ENCODE assay signal across 16 cellular contexts in the genomic region with DNA sequence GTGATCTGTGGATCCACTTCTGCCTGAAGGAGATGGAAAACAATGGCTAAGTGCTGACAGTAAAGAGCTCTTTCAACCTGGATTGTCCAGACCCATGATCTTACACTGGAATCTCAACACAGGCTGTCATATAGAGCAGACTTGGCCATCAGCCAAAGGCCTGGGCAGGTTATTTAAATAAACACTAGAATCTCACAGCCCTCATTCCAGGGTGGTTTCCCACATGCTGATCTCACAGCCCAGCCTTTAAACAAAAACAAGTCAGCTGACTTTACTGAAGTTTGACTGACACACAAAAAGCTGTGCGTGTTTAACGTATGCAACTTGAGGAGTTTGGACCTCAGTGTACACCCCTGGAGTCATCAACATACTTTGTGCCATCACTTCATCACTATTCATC. TPM values are rescaled to one million over a fixed set of nuclear protein-coding genes. Genes with fewer than 3 reads are reported as not detected.
DNase-seq lines count a peak whose midpoint lies in the region; ATAC-seq, FAIRE-seq and TF ChIP-seq lines count a peak whose summit lies in the region.
"Had no signal": no experiment of that assay in that cellular context is flagged by ENCODE, and none has a peak within 500 bp of the region (broad histone marks: within the 10 kb centered on the region; RNA-seq: fewer than 3 reads in every experiment).

No MANE protein-coding gene starts in this region.

- intact Hi-C loops in pancreas (cut with DNase I): no loop called here
- intact Hi-C loops in Caco-2 (cut with micrococcal nuclease; ENCODE audit: unreplicated experiment): no loop called here

- no peaks in the 10 kb centered on the region for H3K4me1 Mint-ChIP-seq in Caco-2 (ENCODE audit: low read depth, unreplicated experiment)

- WGBS in pancreas, 2 donors: 12 to 16% methylated on average over 2 of the region's 2 CpGs
- WGBS in GM23248 (ENCODE audit: low coverage in 1 of 2, low lambda C conversion rate in 2 of 2, missing lambda C conversion rate in 2 of 2), 2 experiments: 93 to 98% methylated on average over 2 of the region's 2 CpGs

- no peak overlapping the region for H3K4me2 ChIP-seq in GM23248 (ENCODE audit: unreplicated experiment)

- H3K4me1 ChIP-seq in pancreas: peaks cover 0 to 4% (median 0%) of the 10 kb centered on the region in 3 donors
- no peaks in the 10 kb centered on the region for H3K4me1 ChIP-seq in Caco-2
- H3K4me1 ChIP-seq in GM23248 (ENCODE audit: insufficient read depth): peaks cover 8% of the 10 kb centered on the region

- POLR2A ChIA-PET in Caco-2 (lab: Charles Lee): no interaction called here

- ATAC-seq in GM18520 (IDR thresholded peaks at IDR 0.05; ENCODE audit: unreplicated experiment): peak; percentile 37
- peak in 3 of 4 donors; percentile 65 to 92 (median 72) for ATAC-seq in pancreas
- no peak for ATAC-seq in GM21526 (IDR thresholded peaks at IDR 0.05; ENCODE audit: low FRiP score, unreplicated experiment)
- ATAC-seq: activated CD8-positive, alpha-beta T cell treated with anti-CD3 and anti-CD28 coated beads for 36 hours had no signal

- H2AFZ ChIP-seq in GM23248: no peak overlapping the region

- no peak for FAIRE-seq in pancreas (lab: Jason Lieb, UNC)

- H3K36me3 ChIP-seq in pancreas (no peaks in the 10 kb centered on the region), Caco-2 (ENCODE audit: control insufficient read depth, insufficient read depth, low read length) (no peaks in the 10 kb centered on the region), GM23248 (ENCODE audit: low read depth) (no peaks in the 10 kb centered on the region)

- no peak overlapping the region for H3K9ac ChIP-seq in GM23248

- CTCF ChIA-PET in Caco-2 (lab: Charles Lee): interaction anchor here (0.7 kb wide), 1 partner anchor 180 kb away, joined by 3 read pairs; no protein-coding TSS in a partner anchor

- peaks cover 11% of the 10 kb centered on the region for H3K27me3 Mint-ChIP-seq in Caco-2 (ENCODE audit: insufficient read depth, unreplicated experiment)
- H3K27me3 Mint-ChIP-seq: activated CD8-positive, alpha-beta T cell treated with anti-CD3 and anti-CD28 coated beads for 36 hours had no signal

- TF ChIP-seq CTCF in astrocyte of the spinal cord (IDR thresholded peaks at IDR 0.05; ENCODE audit: low read depth, low read length) (no peak), pancreas (IDR thresholded peaks at IDR 0.05) (no peak), Caco-2 (IDR thresholded peaks at IDR 0.05; ENCODE audit: insufficient read depth in 1 of 2, low read depth in 1 of 2, low read length in 1 of 2, severe bottlenecking in 1 of 2, unreplicated experiment in 1 of 2) (no peak)

- H3K9me3 Mint-ChIP-seq in Caco-2 (ENCODE audit: unreplicated experiment): no peaks in the 10 kb centered on the region
- H3K9me3 Mint-ChIP-seq: activated CD8-positive, alpha-beta T cell treated with anti-CD3 and anti-CD28 coated beads for 36 hours; T-helper 1 cell treated with Interleukin-12 subunit alpha and Interleukin-12 subunit beta and Interleukin-4 antibody, amounts not matched to agents 30 μg/mL and 1 μg/mL, for 36 hours had no signal

- H3K4me3 Mint-ChIP-seq in Caco-2 (ENCODE audit: unreplicated experiment): no peak overlapping the region
- H3K4me3 Mint-ChIP-seq: activated CD8-positive, alpha-beta T cell treated with anti-CD3 and anti-CD28 coated beads for 36 hours; T-helper 1 cell treated with Interleukin-12 subunit alpha and Interleukin-12 subunit beta and Interleukin-4 antibody, amounts not matched to agents 30 μg/mL and 1 μg/mL, for 36 hours had no signal

- peaks cover 14% of the 10 kb centered on the region for H3F3A ChIP-seq in GM23248 (ENCODE audit: insufficient read depth)

- H3K36me3 Mint-ChIP-seq in Caco-2 (ENCODE audit: insufficient read depth, unreplicated experiment): no peaks in the 10 kb centered on the region

- H3K27ac ChIP-seq in pancreas (no peak overlapping the region), GM23248 (no peak overlapping the region)

- H3K27me3 ChIP-seq in pancreas (no peaks in the 10 kb centered on the region), Caco-2 (replicated peaks; ENCODE audit: control insufficient read depth, insufficient read depth, low read length) (no peaks in the 10 kb centered on the region), GM23248 (replicated peaks; ENCODE audit: insufficient read depth) (no peaks in the 10 kb centered on the region)

- no peaks in the 10 kb centered on the region for H3K9me2 ChIP-seq in GM23248 (ENCODE audit: insufficient read depth)

- no peak overlapping the region for H3K4me3 ChIP-seq in astrocyte of the spinal cord (ENCODE audit: low read depth, low read length)
- no peak overlapping the region for H3K4me3 ChIP-seq in pancreas
- no peak overlapping the region for H3K4me3 ChIP-seq in Caco-2 (ENCODE audit: low read depth, low read length)
- H3K4me3 ChIP-seq in GM23248: no peak overlapping the region

- no peaks in the 10 kb centered on the region for H3K9me3 ChIP-seq in pancreas
- H3K9me3 ChIP-seq in Caco-2: no peaks in the 10 kb centered on the region
- H3K9me3 ChIP-seq in GM23248 (ENCODE audit: low read depth): no peaks in the 10 kb centered on the region

- DNase-seq in NCI-H128 (lab: John Stamatoyannopoulos, UW; ENCODE audit: unreplicated experiment): peak; percentile 33
- peak; percentile 83 for DNase-seq in astrocyte of the spinal cord (ENCODE audit: low read depth, low spot score)
- DNase-seq in pancreas: peak in 3 of 6 donors; percentile 23 to 58 (median 27)
- DNase-seq in Caco-2: no peak
- DNase-seq in GM23248: no peak
- DNase-seq in effector CD8-positive, alpha-beta T cell (lab: John Stamatoyannopoulos, UW): no peak
- DNase-seq: activated CD8-positive, alpha-beta T cell treated with anti-CD3 and anti-CD28 coated beads for 36 hours; activated naive CD4-positive, alpha-beta T cell treated with anti-CD3 and anti-CD28 coated beads, Interleukin-2, amount 50 U/mL, for 16 hours; Calu3; NK-92 treated with Interleukin-12 subunit alpha and Interleukin-12 subunit beta, amount 100 ng/mL, for 24 hours; trophoblast cell had no signal

- in situ Hi-C loops in astrocyte of the spinal cord (cut with HindIII; ENCODE audit: low sequenced_read_pairs) (no loop called here), GM23248 (cut with MboI) (no loop called here)

- no peaks in the 10 kb centered on the region for H4K20me1 ChIP-seq in GM23248 (ENCODE audit: insufficient read depth)

- BruUV-seq in Caco-2 (replicated peaks; lab: Mats Ljungman, UMichigan): no TSS peak

- H3K27ac Mint-ChIP-seq in Caco-2 (ENCODE audit: unreplicated experiment): no peak overlapping the region
- H3K27ac Mint-ChIP-seq: activated CD8-positive, alpha-beta T cell treated with anti-CD3 and anti-CD28 coated beads for 36 hours; T-helper 1 cell treated with Interleukin-12 subunit alpha and Interleukin-12 subunit beta and Interleukin-4 antibody, amounts not matched to agents 30 μg/mL and 1 μg/mL, for 36 hours had no signal

- no peaks in the 10 kb centered on the region for H3K79me2 ChIP-seq in GM23248 (ENCODE audit: insufficient read depth)

RNA-seq across cellular contexts. Expression of a gene that starts 28.4 kb away (rescaled TPM):
- under 1 TPM in 5 of 6 donors, not detected in 1; 0.04 to 0.43 (median 0.23) TPM for total RNA-seq in pancreas
- polyA plus RNA-seq in pancreas: under 1 TPM; 0.21 to 0.46 TPM
- not detected in 2 replicates for total RNA-seq in Caco-2 (2022)
- total RNA-seq in GM23248 (2014; rRNA removed; shearing (Covaris generic)): 1.1 and 2.6 TPM in 2 replicates
- 0.91 and 1.6 TPM in 2 replicates for polyA plus RNA-seq in GM23248 (2016; fragmentation: Nextera tagmentation; extraction: Ambion mirVana)
- total RNA-seq: activated CD8-positive, alpha-beta T cell treated with anti-CD3 and anti-CD28 coated beads for 36 hours; Calu3; dermis microvascular lymphatic vessel endothelial cell; mononuclear cell had no signal

Comparison
In these comparisons a context has a peak if more than half of its experiments do, and no peak if none do; other contexts are left out.
1. DNase-seq: peak in NCI-H128 (single experiment) and astrocyte of the spinal cord (single experiment); none in Caco-2 (0 of 2), GM23248 (single experiment) and effector CD8-positive, alpha-beta T cell (single experiment).